In the genomic region with DNA sequence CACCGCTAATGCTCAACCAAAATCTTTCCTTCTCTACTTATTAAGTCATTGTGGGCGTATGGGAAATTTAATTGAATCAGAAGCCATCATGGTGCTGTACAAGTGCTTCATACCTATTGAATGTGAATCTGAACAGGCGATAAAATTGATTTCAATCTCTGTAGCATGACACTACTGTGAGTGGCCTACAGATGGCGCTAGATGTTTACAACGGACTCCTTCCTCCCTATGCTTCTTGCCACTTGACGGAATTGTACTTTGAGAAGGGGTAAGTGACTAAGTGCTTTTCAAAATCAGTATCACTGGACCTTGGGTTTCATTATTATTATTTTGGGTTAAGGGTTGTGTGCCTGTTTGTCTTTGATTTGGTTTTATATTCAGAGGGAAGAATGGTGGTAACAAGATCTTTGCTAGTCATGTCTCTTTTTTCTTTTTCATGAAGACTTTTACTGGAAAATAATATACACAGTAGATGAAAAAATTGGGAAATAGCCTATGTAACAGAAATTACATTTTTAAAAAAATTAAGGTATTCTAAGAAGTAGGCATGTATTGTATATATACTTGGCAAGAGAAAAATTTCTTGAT, we compare ENCODE assay signal across 8 cellular contexts. TPM values are rescaled to one million over a fixed set of nuclear protein-coding genes. Genes with fewer than 3 reads are reported as not detected.
A peak's percentile ranks its signal among the peaks of the same experiment; 100 is the strongest.
DNase-seq lines count a peak whose midpoint lies in the region; ATAC-seq and TF ChIP-seq lines count a peak whose summit lies in the region.

No MANE protein-coding gene starts in this region.

- H3K27me3 Mint-ChIP-seq in activated naive CD8-positive, alpha-beta T cell treated with anti-CD3 and anti-CD28 coated beads for 36 hours: peaks cover 3% of the 10 kb centered on the region

- no peak overlapping the region for H3K9ac ChIP-seq in DND-41 (ENCODE audit: low read depth, low read length)

- peaks cover 4% of the 10 kb centered on the region for H3K4me1 Mint-ChIP-seq in activated naive CD8-positive, alpha-beta T cell treated with anti-CD3 and anti-CD28 coated beads for 36 hours

- no peak overlapping the region for H3K4me2 ChIP-seq in DND-41 (ENCODE audit: insufficient read depth, low read length)

- no peaks in the 10 kb centered on the region for H4K20me1 ChIP-seq in DND-41 (ENCODE audit: insufficient read depth, low read length)

- H3K4me1 ChIP-seq in DND-41 (ENCODE audit: insufficient read depth, low read length): no peaks in the 10 kb centered on the region
- H3K4me1 ChIP-seq in HEK293 (ENCODE audit: control insufficient read depth, insufficient read depth, low read length): no peaks in the 10 kb centered on the region
- peaks cover 0 to 3% (median 0%) of the 10 kb centered on the region in 9 donors for H3K4me1 ChIP-seq in heart right ventricle
- H3K4me1 ChIP-seq in sigmoid colon: no peaks in the 10 kb centered on the region

- no peak overlapping the region for H3K27ac Mint-ChIP-seq in activated naive CD8-positive, alpha-beta T cell treated with anti-CD3 and anti-CD28 coated beads for 36 hours

- H2AFZ ChIP-seq in DND-41 (ENCODE audit: low read depth, low read length): no peak overlapping the region

- TF ChIP-seq EP300 in sigmoid colon (IDR thresholded peaks at IDR 0.05): no peak

- ATAC-seq in DND-41 (ENCODE audit: insufficient read depth, low read depth) (peak; percentile 83), heart right ventricle (peak in 6 of 8 donors; percentile 61 to 84 (median 72)), GM21381 (IDR thresholded peaks at IDR 0.05; ENCODE audit: unreplicated experiment) (no peak)

- H3K9me3 ChIP-seq in DND-41 (ENCODE audit: insufficient read depth, low read length, severe bottlenecking) (no peaks in the 10 kb centered on the region), HEK293 (ENCODE audit: control insufficient read depth, insufficient read depth, low read depth, low read length) (no peaks in the 10 kb centered on the region), heart right ventricle (no peaks in the 10 kb centered on the region), sigmoid colon (no peaks in the 10 kb centered on the region)

- no peaks in the 10 kb centered on the region for H3K9me3 Mint-ChIP-seq in activated naive CD8-positive, alpha-beta T cell treated with anti-CD3 and anti-CD28 coated beads for 36 hours

- DNase-seq in DND-41: peak; percentile 62
- DNase-seq in NCI-H1105 treated with DMSO at 0.1 percent for 48 hours (lab: John Stamatoyannopoulos, UW): peak; percentile 83
- peak; percentile 73 for DNase-seq in SKM-1 treated with dmso at 0.1 percent for 144 hours (lab: John Stamatoyannopoulos, UW; ENCODE audit: unreplicated experiment)
- DNase-seq in activated naive CD8-positive, alpha-beta T cell treated with anti-CD3 and anti-CD28 coated beads for 36 hours: peak; percentile 56
- DNase-seq in heart right ventricle: peak in 1 of 2 donors; percentile 56
- DNase-seq in sigmoid colon: peak; percentile 72

- H3K27me3 ChIP-seq in DND-41 (ENCODE audit: insufficient read depth, low read length, poor library complexity) (peaks cover 26% of the 10 kb centered on the region), heart right ventricle (peaks cover 0 to 10% (median 0%) of the 10 kb centered on the region in 7 donors), sigmoid colon (no peaks in the 10 kb centered on the region)

- 15 to 16% methylated on average over 6 of the region's 6 CpGs for WGBS in heart right ventricle, 2 donors
- 14 to 23% methylated on average over 6 of the region's 6 CpGs for WGBS in sigmoid colon, 2 donors

- H3K27ac ChIP-seq in DND-41 (ENCODE audit: low read length): no peak overlapping the region
- H3K27ac ChIP-seq in HEK293 (ENCODE audit: extremely low read depth, low read depth, low read length): no peak overlapping the region
- H3K27ac ChIP-seq in heart right ventricle: no peak overlapping the region
- no peak overlapping the region for H3K27ac ChIP-seq in sigmoid colon

- POLR2A ChIA-PET in HEK293 (lab: Yijun Ruan, JAX): no interaction called here

- TF ChIP-seq CTCF in DND-41 (IDR thresholded peaks at IDR 0.05; ENCODE audit: borderline replicate concordance, extremely low read depth, low read length, poor library complexity, severe bottlenecking): peak; percentile 96
- peak; percentile 48; the same call in 1 of the 2 replicates for TF ChIP-seq CTCF in HEK293 (tag by site-specific recombination; IDR thresholded peaks at IDR 0.05)
- peak; percentile 69 to 94 (median 93) for TF ChIP-seq CTCF in heart right ventricle (IDR thresholded peaks at IDR 0.05)
- peak; percentile 59 to 89 (median 82) for TF ChIP-seq CTCF in sigmoid colon (IDR thresholded peaks at IDR 0.05)

- intact Hi-C loops in heart right ventricle (cut with DNase I) (loop anchor here in 9 of 10 donors (1.0 to 10.0 kb wide), 5 partner anchors 45 to 292 kb away; no protein-coding TSS in a partner anchor), sigmoid colon (cut with DNase I) (loop anchor here (5.0 to 10.0 kb wide), 2 partner anchors 45 to 292 kb away; no protein-coding TSS in a partner anchor)

- CTCF ChIA-PET in HEK293 (lab: Yijun Ruan, JAX): interaction anchor here (0.6 to 10.6 kb wide), 12 partner anchors 14 to 1069 kb away, joined by 3 to 136 read pairs (median 4); no protein-coding TSS in a partner anchor

- H3K4me3 ChIP-seq in DND-41 (ENCODE audit: low read depth in 1 of 2, low read length in 2 of 2) (no peak overlapping the region), HEK293 (ENCODE audit: low read depth, low read length) (no peak overlapping the region), heart right ventricle (no peak overlapping the region), sigmoid colon (no peak overlapping the region)

- TF ChIP-seq POLR2A in sigmoid colon (IDR thresholded peaks at IDR 0.05): no peak

- no peaks in the 10 kb centered on the region for H3K36me3 Mint-ChIP-seq in activated naive CD8-positive, alpha-beta T cell treated with anti-CD3 and anti-CD28 coated beads for 36 hours

- no peaks in the 10 kb centered on the region for H3K36me3 ChIP-seq in DND-41 (ENCODE audit: insufficient read depth, low read length)
- no peaks in the 10 kb centered on the region for H3K36me3 ChIP-seq in HEK293 (ENCODE audit: control insufficient read depth in 2 of 2, insufficient read depth in 1 of 2, low read length in 2 of 2)
- peaks cover 0 to 47% (median 0%) of the 10 kb centered on the region in 9 donors for H3K36me3 ChIP-seq in heart right ventricle
- no peaks in the 10 kb centered on the region for H3K36me3 ChIP-seq in sigmoid colon

- H3K79me2 ChIP-seq in DND-41 (ENCODE audit: insufficient read depth, low read length): no peaks in the 10 kb centered on the region

- H3K4me3 Mint-ChIP-seq in activated naive CD8-positive, alpha-beta T cell treated with anti-CD3 and anti-CD28 coated beads for 36 hours: no peak overlapping the region

TF ChIP-seq in HEK293, 187 proteins besides CTCF, POLR2A, EP300 and RAD21:
- TF ChIP-seq SCRT2 (tag by site-specific recombination; IDR thresholded peaks at IDR 0.05) (0 out of 2 replicates have a peak, but pooled peaks have one; percentile 9), YY2 (tag by site-specific recombination; IDR thresholded peaks at IDR 0.05) (no peak), ZNF654 (tag by site-specific recombination; IDR thresholded peaks at IDR 0.05; ENCODE audit: low read depth) (peak; percentile 71), ZNF626 (tag by site-specific recombination; IDR thresholded peaks at IDR 0.05) (no peak), ZSCAN23 (tag by site-specific recombination; IDR thresholded peaks at IDR 0.05) (no peak), ZNF501 (tag by site-specific recombination; IDR thresholded peaks at IDR 0.05) (no peak), ZNF792 (tag by site-specific recombination; IDR thresholded peaks at IDR 0.05) (no peak), SCRT1 (tag by site-specific recombination; IDR thresholded peaks at IDR 0.05; ENCODE audit: borderline replicate concordance) (0 out of 2 replicates have a peak, but pooled peaks have one; percentile 44), ZBTB17 (tag by site-specific recombination; IDR thresholded peaks at IDR 0.05) (no peak), ZNF660 (tag by site-specific recombination; IDR thresholded peaks at IDR 0.05) (0 out of 2 replicates have a peak, but pooled peaks have one; percentile 25), ZNF785 (tag by site-specific recombination; IDR thresholded peaks at IDR 0.05) (no peak), ZBTB7A (tag by site-specific recombination; IDR thresholded peaks at IDR 0.05; ENCODE audit: low read depth) (no peak), ZBTB1 (tag by site-specific recombination; IDR thresholded peaks at IDR 0.05) (no peak), ZNF133 (tag by site-specific recombination; IDR thresholded peaks at IDR 0.05) (no peak)

RNA-seq across cellular contexts. Expression of a gene that starts 35.4 kb away (rescaled TPM):
- not detected for total RNA-seq in activated naive CD8-positive, alpha-beta T cell treated with anti-CD3 and anti-CD28 coated beads for 36 hours
- total RNA-seq in heart right ventricle (1 to 10 TPM in 4 of 10 donors, under 1 TPM in 4, not detected in 2; 0.09 to 3.3 (median 0.91) TPM), sigmoid colon (1 to 10 TPM in 2 of 4 donors, under 1 TPM in 1, not detected in 1; 0.71 to 6.5 (median 1.5) TPM)
- polyA plus RNA-seq in heart right ventricle (under 1 TPM; 0.22 to 0.59 TPM), sigmoid colon (1 to 10 TPM; 1.8 to 9.6 (median 1.8) TPM)
